7 cellular contexts compared by ENCODE assay signal in the genomic region with DNA sequence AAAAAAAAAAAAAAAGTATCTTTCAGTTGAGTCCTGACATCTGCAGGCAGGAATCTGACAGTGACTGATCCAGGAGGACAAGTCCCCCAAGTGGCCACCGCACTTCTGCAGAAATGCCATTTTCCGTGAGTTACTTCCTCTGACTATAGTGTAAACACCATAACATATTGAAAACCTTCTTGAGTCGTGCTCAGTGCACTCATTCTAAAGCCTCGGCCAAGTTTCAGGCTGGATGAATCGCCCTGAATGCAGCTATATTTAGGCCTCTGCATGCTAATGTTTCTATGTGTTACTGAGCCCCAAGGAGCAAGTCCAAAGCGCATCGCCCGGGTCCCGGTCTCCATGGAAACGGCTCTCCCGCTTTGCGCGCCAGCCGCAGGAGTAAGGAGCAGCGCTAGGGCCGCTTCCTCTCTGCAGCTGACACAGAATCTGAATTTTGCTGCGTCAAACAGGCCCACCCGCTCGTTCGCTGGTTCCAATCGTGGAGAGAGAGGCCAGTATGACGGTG.
DNase-seq lines count a peak whose midpoint lies in the region; TF ChIP-seq lines count a peak whose summit lies in the region.

No MANE protein-coding gene starts in this region.

- H3K27me3 ChIP-seq in effector memory CD4-positive, alpha-beta T cell (replicated peaks; ENCODE audit: control insufficient read depth, insufficient read depth, low read length, poor library complexity, severe bottlenecking) = no peaks in the 10 kb centered on the region

- H3K4me1 Mint-ChIP-seq in nephron progenitor cell = peaks cover 12% of the 10 kb centered on the region

- H3K4me1 ChIP-seq in effector memory CD4-positive, alpha-beta T cell (ENCODE audit: control insufficient read depth, insufficient read depth, low read length, poor library complexity, severe bottlenecking) = no peaks in the 10 kb centered on the region

- H3K27me3 Mint-ChIP-seq in nephron progenitor cell (ENCODE audit: low read depth, poor library complexity) = peaks cover 52% of the 10 kb centered on the region

- no peak overlapping the region for H3K27ac Mint-ChIP-seq in nephron progenitor cell

- H3K4me3 ChIP-seq in effector memory CD4-positive, alpha-beta T cell (ENCODE audit: insufficient read depth, low read depth, low read length, poor library complexity, severe bottlenecking) = peak overlapping the region; percentile 40

- CTCF ChIA-PET in GM10248 (lab: Yijun Ruan, JAX) = interaction anchor here (1.4 kb wide), 1 partner anchor 16 kb away, joined by 3 read pairs; no protein-coding TSS in a partner anchor

- no peak overlapping the region for H3K27ac ChIP-seq in effector memory CD4-positive, alpha-beta T cell (ENCODE audit: insufficient read depth, low read length, poor library complexity, severe bottlenecking)

- H3K9me3 ChIP-seq in effector memory CD4-positive, alpha-beta T cell (ENCODE audit: control insufficient read depth, low read length) = no peaks in the 10 kb centered on the region

- POLR2A ChIA-PET in GM10248 (lab: Yijun Ruan, JAX) = no interaction called here

- no peaks in the 10 kb centered on the region for H3K36me3 ChIP-seq in effector memory CD4-positive, alpha-beta T cell (ENCODE audit: control insufficient read depth, insufficient read depth, low read length)

- peak; percentile 18 for DNase-seq in GM10248 (ENCODE audit: extremely low spot score)
- DNase-seq in NCI-H748 (lab: John Stamatoyannopoulos, UW; ENCODE audit: unreplicated experiment) = peak; percentile 98
- no peak for DNase-seq in effector memory CD4-positive, alpha-beta T cell
- DNase-seq in nephron progenitor cell = peak; percentile 71
- no peak for DNase-seq in SKM-1 treated with dmso at 0.1 percent for 144 hours (lab: John Stamatoyannopoulos, UW; ENCODE audit: unreplicated experiment)
- no peak for DNase-seq in HUDEP-2 (lab: John Stamatoyannopoulos, UW; ENCODE audit: unreplicated experiment in 76 of 76)
- no peak for DNase-seq in DMS79 (lab: John Stamatoyannopoulos, UW)

- H3K4me3 Mint-ChIP-seq in nephron progenitor cell = peak overlapping the region; percentile 18

- no peaks in the 10 kb centered on the region for H3K36me3 Mint-ChIP-seq in nephron progenitor cell (ENCODE audit: low read depth)

- TF ChIP-seq CTCF in GM10248 (IDR thresholded peaks at IDR 0.05; ENCODE audit: control extremely low read depth, extremely low read depth, low read depth, missing control alignments) (no peak), nephron progenitor cell (IDR thresholded peaks at IDR 0.05) (no peak)

- H3K9me3 Mint-ChIP-seq in nephron progenitor cell = no peaks in the 10 kb centered on the region

Comparison
In these comparisons a context has a peak if more than half of its experiments do, and no peak if none do; other contexts are left out.
1. DNase-seq: peak in GM10248 (single experiment), NCI-H748 (single experiment) and nephron progenitor cell (single experiment); none in effector memory CD4-positive, alpha-beta T cell (0 of 3), SKM-1 treated with dmso at 0.1 percent for 144 hours (single experiment), HUDEP-2 (0 of 76) and DMS79 (single experiment).